In the genomic region with DNA sequence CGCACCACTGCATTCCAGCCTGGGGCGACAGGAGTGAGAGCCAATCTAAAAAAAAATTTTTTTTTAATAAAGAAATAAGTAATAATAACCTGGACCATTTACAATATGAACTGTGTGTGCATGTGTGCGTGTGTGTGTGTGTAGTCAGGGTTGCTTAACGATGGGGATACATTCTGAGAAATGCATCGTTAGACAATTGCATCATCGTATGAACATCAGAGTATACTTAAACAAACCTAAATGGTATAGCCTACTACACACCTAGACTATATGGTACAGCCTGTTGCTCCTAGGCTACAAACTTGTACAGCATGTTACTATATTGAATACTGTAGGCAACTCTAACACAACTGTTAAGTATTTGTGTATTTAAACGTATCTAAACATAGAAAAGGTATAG, we compare ENCODE assay signal across 29 cellular contexts.
"Had no signal": no experiment of that assay in that cellular context is flagged by ENCODE, and none has a peak within 500 bp of the region (broad histone marks: within the 10 kb centered on the region; RNA-seq: fewer than 3 reads in every experiment).

No MANE protein-coding gene starts in this region.

- H3K4me1 ChIP-seq: neural progenitor cell, parathyroid adenoma, psoas muscle had no signal

- ATAC-seq: natural killer cell; psoas muscle; right cardiac atrium; sciatic nerve; stimulated activated memory B cell treated with anti-CD40 and anti-IgM and Interleukin-4, amounts not matched to agents 10 μg/mL and 1 μg/mL and 100 μg/mL, for 72 hours; stimulated activated naive CD8-positive, alpha-beta T cell treated with anti-CD3 and anti-CD28 coated beads, Interleukin-15, amount 100 ng/mL, for 72 hours; stimulated activated naive CD8-positive, alpha-beta T cell treated with anti-CD3 and anti-CD28 coated beads, Interleukin-15, Interleukin-2, amounts not matched to agents 100 U/mL and 50 U/mL, for 24 hours had no signal

- H2AFZ ChIP-seq: neural progenitor cell, parathyroid adenoma had no signal

- H3K79me2 ChIP-seq: parathyroid adenoma had no signal

- DNase-seq: natural killer cell; occipital lobe; ovary; posterior cingulate gyrus; psoas muscle; right cardiac atrium; spleen; stimulated activated CD4-positive, alpha-beta T cell treated with anti-CD3 and anti-CD28 coated beads, Interleukin-12 subunit alpha, Interleukin-12 subunit beta, amount 100 ng/mL, for 4 hours; stimulated activated CD4-positive, alpha-beta T cell treated with anti-CD3 and anti-CD28 coated beads, Interleukin-1b, Interleukin-23, amount 100 ng/mL, for 48 hours; stimulated activated CD4-positive, alpha-beta T cell treated with anti-CD3 and anti-CD28 coated beads, Interleukin-4, amount 100 ng/mL, for 1 hour; stimulated activated CD4-positive, alpha-beta T cell treated with anti-CD3 and anti-CD28 coated beads, Interleukin-4, amount 100 ng/mL, for 4 hours; stimulated activated CD8-positive, alpha-beta memory T cell treated with anti-CD3 and anti-CD28 coated beads, Interleukin-4, amount 100 ng/mL, for 48 hours; stimulated activated naive CD4-positive, alpha-beta T cell; stimulated activated naive CD8-positive, alpha-beta T cell treated with anti-CD3 and anti-CD28 coated beads, Interleukin-15, amount 100 ng/mL, for 72 hours; stimulated activated naive CD8-positive, alpha-beta T cell treated with anti-CD3 and anti-CD28 coated beads, Interleukin-15, Interleukin-2, amounts not matched to agents 100 U/mL and 50 U/mL, for 24 hours; substantia nigra; thyroid gland; trophoblast cell; upper lobe of left lung had no signal

- H3K36me3 ChIP-seq: ovary had no signal

- H3K4me2 ChIP-seq: neural progenitor cell, smooth muscle cell had no signal

- H3K27me3 ChIP-seq: neural progenitor cell, ovary, spleen, thyroid gland, tibial nerve, upper lobe of left lung, vagina had no signal

- H3K9me3 ChIP-seq: ovary, psoas muscle, spleen, thoracic aorta, thyroid gland, tibial nerve, upper lobe of left lung, vagina had no signal

- H3K27ac ChIP-seq: neural progenitor cell, ovary, parathyroid adenoma, psoas muscle, skin epidermis, spleen, thoracic aorta, thyroid gland, tibial nerve, upper lobe of left lung, vagina had no signal

- H3K4me3 ChIP-seq: neural progenitor cell, ovary, psoas muscle, skin epidermis, smooth muscle cell, spleen, thoracic aorta, thyroid gland, tibial nerve, upper lobe of left lung, vagina had no signal

- H3K9ac ChIP-seq: neural progenitor cell, parathyroid adenoma had no signal

- FAIRE-seq: urothelium cell line had no signal
